In the genomic region with DNA sequence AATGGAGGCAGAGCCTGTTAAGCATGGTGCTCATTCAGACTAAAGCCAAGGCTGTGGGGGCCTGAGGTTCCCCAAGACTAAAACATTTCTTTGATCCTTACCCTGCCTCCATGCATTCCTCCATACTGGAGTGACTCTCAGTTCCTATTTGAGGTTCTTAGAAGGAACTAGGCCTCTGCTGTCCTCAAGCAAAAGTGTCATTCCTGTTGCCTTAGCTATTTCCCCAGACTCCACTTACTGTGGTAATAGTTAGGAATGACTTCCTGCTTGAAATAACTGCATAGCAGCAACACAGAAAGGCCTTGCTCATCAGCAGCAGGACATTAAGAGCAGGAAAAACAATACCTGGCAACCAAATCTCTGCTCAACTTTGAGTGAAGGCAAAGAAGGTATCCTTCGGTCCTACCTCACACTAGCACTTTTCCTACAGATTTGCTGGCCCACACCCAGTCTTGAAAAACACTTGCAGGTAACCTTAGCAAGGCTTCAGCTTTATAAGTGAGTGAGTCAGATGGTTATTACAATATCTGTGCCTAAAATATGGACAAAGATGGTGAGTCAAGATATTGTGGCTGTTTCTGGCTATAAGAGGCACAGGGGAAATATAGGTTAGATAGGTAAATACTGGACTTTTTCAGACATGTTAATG, we compare ENCODE assay signal across 10 cellular contexts. TPM values are rescaled to one million over a fixed set of nuclear protein-coding genes. Genes with fewer than 3 reads are reported as not detected.
DNase-seq lines count a peak whose midpoint lies in the region; ATAC-seq, FAIRE-seq and TF ChIP-seq lines count a peak whose summit lies in the region.
"Had no signal": no experiment of that assay in that cellular context is flagged by ENCODE, and none has a peak within 500 bp of the region (broad histone marks: within the 10 kb centered on the region; RNA-seq: fewer than 3 reads in every experiment).

No MANE protein-coding gene starts in this region.

- BruUV-seq in endothelial cell of umbilical vein (replicated peaks; lab: Mats Ljungman, UMichigan) (no TSS peak), OCI-LY7 (replicated peaks; lab: Mats Ljungman, UMichigan) (no TSS peak)

- H3K9me3 ChIP-seq in SJSA1 (replicated peaks) (no peaks in the 10 kb centered on the region), endothelial cell of umbilical vein (replicated peaks; ENCODE audit: control insufficient read depth, insufficient read depth, low read length) (no peaks in the 10 kb centered on the region), neutrophil (no peaks in the 10 kb centered on the region), OCI-LY7 (ENCODE audit: low read length) (no peaks in the 10 kb centered on the region)
- H3K9me3 ChIP-seq in CD8-positive, alpha-beta T cell (ENCODE audit: low read length), result no peaks in the 10 kb centered on the region

- H3K4me3 ChIP-seq in SJSA1 (no peak overlapping the region), endothelial cell of umbilical vein (replicated peaks in 1 of 3; ENCODE audit: insufficient read depth in 1 of 3, low read depth in 1 of 3, low read length in 3 of 3) (no peak overlapping the region), neutrophil (ENCODE audit: low read depth in 1 of 2, low read length in 1 of 2) (no peak overlapping the region), OCI-LY7 (ENCODE audit: low read depth, low read length, poor library complexity, severe bottlenecking) (no peak overlapping the region)
- no peak overlapping the region for H3K4me3 ChIP-seq in CD8-positive, alpha-beta T cell (ENCODE audit: low read depth, low read length)

- H3K4me2 ChIP-seq in endothelial cell of umbilical vein (ENCODE audit: insufficient read depth, low read length) (no peak overlapping the region), OCI-LY7 (ENCODE audit: low read length) (no peak overlapping the region)

- H3K27me3 ChIP-seq in SJSA1 (replicated peaks), result no peaks in the 10 kb centered on the region
- no peaks in the 10 kb centered on the region for H3K27me3 ChIP-seq in endothelial cell of umbilical vein (ENCODE audit: control insufficient read depth in 2 of 2, insufficient read depth in 2 of 2, low read length in 2 of 2)
- H3K27me3 ChIP-seq in neutrophil, result no peaks in the 10 kb centered on the region
- H3K27me3 ChIP-seq in CD8-positive, alpha-beta T cell (ENCODE audit: insufficient read depth, low read length), result no peaks in the 10 kb centered on the region

- H3K27ac Mint-ChIP-seq in CD8-positive, alpha-beta T cell, result no peak overlapping the region

- no peak for ATAC-seq in CD8-positive, alpha-beta T cell
- no peak for ATAC-seq in HG02798 (IDR thresholded peaks at IDR 0.05; ENCODE audit: poor library complexity, unreplicated experiment)

- H3K4me3 Mint-ChIP-seq in CD8-positive, alpha-beta T cell, result no peak overlapping the region

- H3K9me3 Mint-ChIP-seq in CD8-positive, alpha-beta T cell, result no peaks in the 10 kb centered on the region

- H3K9ac ChIP-seq in endothelial cell of umbilical vein (replicated peaks; ENCODE audit: extremely low read depth, insufficient read depth, low read length), result no peak overlapping the region

- DNase-seq in GM03348 (ENCODE audit: low spot score), result peak; percentile 58
- DNase-seq in SJSA1 (ENCODE audit: low read depth in 1 of 2, low spot score in 2 of 2), result no peak
- peak; percentile 24 for DNase-seq in endothelial cell of umbilical vein (ENCODE audit: low read depth, low spot score)
- DNase-seq in CD8-positive, alpha-beta T cell, result no peak
- DNase-seq in OCI-LY7 (ENCODE audit: low spot score), result no peak
- DNase-seq in putamen (ENCODE audit: low spot score), result no peak
- DNase-seq: activated naive CD4-positive, alpha-beta T cell; NCI-H1436 treated with DMSO at 0.1 percent for 48 hours had no signal

- no peaks in the 10 kb centered on the region for H3K9me1 ChIP-seq in endothelial cell of umbilical vein (replicated peaks; ENCODE audit: control insufficient read depth, extremely low read depth, insufficient read depth, low read length)

- H3K36me3 Mint-ChIP-seq in CD8-positive, alpha-beta T cell, result peaks cover 43% of the 10 kb centered on the region

- H3K27ac ChIP-seq in SJSA1, result peak overlapping the region; percentile 8; the same call in 1 of the 2 replicates
- no peak overlapping the region for H3K27ac ChIP-seq in endothelial cell of umbilical vein (ENCODE audit: insufficient read depth, low read depth, low read length)
- peak overlapping the region; percentile 13 for H3K27ac ChIP-seq in neutrophil
- H3K27ac ChIP-seq in CD8-positive, alpha-beta T cell (ENCODE audit: low read depth, low read length), result no peak overlapping the region
- H3K27ac ChIP-seq in OCI-LY7 (ENCODE audit: low read depth, low read length, poor library complexity, severe bottlenecking), result no peak overlapping the region

- FAIRE-seq in endothelial cell of umbilical vein (lab: Jason Lieb, UNC), result peak; percentile 50

- TF ChIP-seq POLR2A in endothelial cell of umbilical vein (IDR thresholded peaks at IDR 0.05; ENCODE audit: low read depth, low read length), result no peak

- no peaks in the 10 kb centered on the region for H3K27me3 Mint-ChIP-seq in CD8-positive, alpha-beta T cell (ENCODE audit: low read depth)

- CTCF ChIA-PET in endothelial cell of umbilical vein (lab: Charles Lee), result interaction anchor here (1.0 kb wide), 1 partner anchor 14 kb away, joined by 3 read pairs; no protein-coding TSS in a partner anchor
- CTCF ChIA-PET in CD8-positive, alpha-beta T cell (lab: Charles Lee), result no interaction called here
- CTCF ChIA-PET in OCI-LY7 (lab: Charles Lee; ENCODE audit: unreplicated experiment), result no interaction called here

- intact Hi-C loops in endothelial cell of umbilical vein (cut with micrococcal nuclease) (no loop called here), OCI-LY7 (cut with micrococcal nuclease; ENCODE audit: unreplicated experiment) (no loop called here)
- intact Hi-C loops in CD8-positive, alpha-beta T cell (cut with DNase I, micrococcal nuclease), result loop anchor here in 1 of 2 experiments (5.0 kb wide), 1 partner anchor 59 kb away; no protein-coding TSS in a partner anchor

- dilution Hi-C loops in endothelial cell of umbilical vein (cut with MboI; ENCODE audit: extremely low pct_ligation_motif_present, low sequenced_read_pairs), result no loop called here

- POLR2A ChIA-PET in endothelial cell of umbilical vein (lab: Charles Lee) (interaction anchor here (0.6 kb wide), 1 partner anchor 21 kb away, joined by 3 read pairs; no protein-coding TSS in a partner anchor), OCI-LY7 (lab: Charles Lee) (interaction anchor here (1.7 kb wide), 1 partner anchor 8 kb away, joined by 6 read pairs; no protein-coding TSS in a partner anchor)
- POLR2A ChIA-PET in CD8-positive, alpha-beta T cell (lab: Charles Lee), result no interaction called here

- H4K20me1 ChIP-seq in endothelial cell of umbilical vein (replicated peaks; ENCODE audit: control insufficient read depth, extremely low read depth, insufficient read depth, low read length) (no peaks in the 10 kb centered on the region), OCI-LY7 (ENCODE audit: insufficient read depth, low read length) (no peaks in the 10 kb centered on the region)

- peaks cover 88% of the 10 kb centered on the region for H3K36me3 ChIP-seq in SJSA1
- H3K36me3 ChIP-seq in endothelial cell of umbilical vein (ENCODE audit: control insufficient read depth in 2 of 2, extremely low read depth in 1 of 2, insufficient read depth in 2 of 2, low read length in 2 of 2), result peaks cover 3 to 19% of the 10 kb centered on the region in 2 experiments
- peaks cover 19% of the 10 kb centered on the region for H3K36me3 ChIP-seq in neutrophil
- no peaks in the 10 kb centered on the region for H3K36me3 ChIP-seq in CD8-positive, alpha-beta T cell (ENCODE audit: insufficient read depth, low read length)
- peaks cover 45% of the 10 kb centered on the region for H3K36me3 ChIP-seq in OCI-LY7 (ENCODE audit: insufficient read depth, low read length)

- H3K9me2 ChIP-seq in OCI-LY7 (ENCODE audit: insufficient read depth, low read length), result no peaks in the 10 kb centered on the region

- H2AFZ ChIP-seq in endothelial cell of umbilical vein (ENCODE audit: low read depth, low read length), result no peak overlapping the region
- H2AFZ ChIP-seq in OCI-LY7 (ENCODE audit: low read length), result no peak overlapping the region

- peaks cover 18% of the 10 kb centered on the region for H3K4me1 Mint-ChIP-seq in CD8-positive, alpha-beta T cell (ENCODE audit: low read depth)

- TF ChIP-seq CTCF in endothelial cell of umbilical vein (IDR thresholded peaks at IDR 0.05; ENCODE audit: extremely low read depth in 1 of 2, insufficient read depth in 1 of 2, low read depth in 1 of 2, low read length in 2 of 2) (no peak), neutrophil (IDR thresholded peaks at IDR 0.05) (no peak), OCI-LY7 (conservative IDR thresholded peaks at IDR 0.05; ENCODE audit: low read length) (no peak)
- no peak for TF ChIP-seq CTCF in CD8-positive, alpha-beta T cell (IDR thresholded peaks at IDR 0.05)

- H3K4me1 ChIP-seq in SJSA1 (replicated peaks) (0 out of 2 replicates have a peak, but pooled peaks cover 4% of the 10 kb centered on the region), endothelial cell of umbilical vein (ENCODE audit: control insufficient read depth, extremely low read depth, insufficient read depth, low read length) (peaks cover 9% of the 10 kb centered on the region), neutrophil (ENCODE audit: control insufficient read depth in 1 of 2, insufficient read depth in 1 of 2, low read depth in 1 of 2, low read length in 1 of 2) (peaks cover 21 to 25% of the 10 kb centered on the region in 2 experiments), OCI-LY7 (ENCODE audit: insufficient read depth, low read length, poor library complexity, severe bottlenecking) (peaks cover 5% of the 10 kb centered on the region)
- H3K4me1 ChIP-seq in CD8-positive, alpha-beta T cell (ENCODE audit: insufficient read depth, low read length), result peaks cover 9% of the 10 kb centered on the region

- H3K79me2 ChIP-seq in endothelial cell of umbilical vein (ENCODE audit: control insufficient read depth, insufficient read depth, low read length) (no peaks in the 10 kb centered on the region), OCI-LY7 (ENCODE audit: insufficient read depth, low read depth, low read length) (no peaks in the 10 kb centered on the region)

RNA-seq across cellular contexts. Expression of a gene that starts 14.8 kb away (rescaled TPM):
- total RNA-seq in SJSA1 (2014; rRNA removed; shearing (Covaris generic)), result 62.7 and 94.1 TPM in 2 replicates
- total RNA-seq in endothelial cell of umbilical vein (69.2 and 71.5 TPM in 2 replicates), OCI-LY7 (2022) (43.7 and 48.8 TPM in 2 replicates)
- polyA plus RNA-seq in endothelial cell of umbilical vein, result 91.1 and 105 TPM in 2 replicates
- polyA plus RNA-seq in endothelial cell of umbilical vein (2011; cell fraction: cytosol; rRNA removed), result 59.8 and 67.0 TPM in 2 replicates
- polyA plus RNA-seq in endothelial cell of umbilical vein (2011; cell fraction: nucleus; rRNA removed), result 69.0 and 77.6 TPM in 2 replicates
- 39.1 and 42.6 TPM in 2 replicates for polyA plus RNA-seq in endothelial cell of umbilical vein (2012)
- 72.8 and 83.3 TPM in 2 replicates for polyA minus RNA-seq in endothelial cell of umbilical vein
- polyA minus RNA-seq in endothelial cell of umbilical vein (2011; cell fraction: cytosol; rRNA and poly(A)+ RNA removed), result 23.8 TPM
- polyA minus RNA-seq in endothelial cell of umbilical vein (2011; cell fraction: nucleus; rRNA and poly(A)+ RNA removed), result 33.7 and 35.5 TPM in 2 replicates
- total RNA-seq in CD8-positive, alpha-beta T cell, result 10 to 100 TPM; 25.5 to 27.1 TPM
- 24.1 and 36.8 TPM in 2 replicates for total RNA-seq in OCI-LY7 (2014; rRNA removed; shearing (Covaris generic))

RNA-seq across cellular contexts. Expression of a gene that starts 14.9 kb away (rescaled TPM):
- total RNA-seq in SJSA1 (2014; rRNA removed; shearing (Covaris generic)), result 525 and 817 TPM in 2 replicates
- 253 and 266 TPM in 2 replicates for total RNA-seq in endothelial cell of umbilical vein
- 301 and 527 TPM in 2 replicates for polyA plus RNA-seq in endothelial cell of umbilical vein
- 534 and 807 TPM in 2 replicates for polyA plus RNA-seq in endothelial cell of umbilical vein (2011; cell fraction: cytosol; rRNA removed)
- 114 and 186 TPM in 2 replicates for polyA plus RNA-seq in endothelial cell of umbilical vein (2011; cell fraction: nucleus; rRNA removed)
- 469 and 481 TPM in 2 replicates for polyA plus RNA-seq in endothelial cell of umbilical vein (2012)
- 87.2 and 124 TPM in 2 replicates for polyA minus RNA-seq in endothelial cell of umbilical vein
- polyA minus RNA-seq in endothelial cell of umbilical vein (2011; cell fraction: cytosol; rRNA and poly(A)+ RNA removed), result 101 TPM
- 18.5 and 23.9 TPM in 2 replicates for polyA minus RNA-seq in endothelial cell of umbilical vein (2011; cell fraction: nucleus; rRNA and poly(A)+ RNA removed)
- total RNA-seq in CD8-positive, alpha-beta T cell, result 100 to 1,000 TPM; 100 to 118 TPM
- total RNA-seq in OCI-LY7 (2014; rRNA removed; shearing (Covaris generic)), result 693 and 1,106 TPM in 2 replicates
- total RNA-seq in OCI-LY7 (2022), result 450 and 489 TPM in 2 replicates

RNA-seq across cellular contexts. Expression of a gene that starts 41.0 kb away (rescaled TPM):
- total RNA-seq in SJSA1 (2014; rRNA removed; shearing (Covaris generic)), result 10.3 and 10.4 TPM in 2 replicates
- total RNA-seq in endothelial cell of umbilical vein, result 18.9 and 19.7 TPM in 2 replicates
- 10.1 and 10.5 TPM in 2 replicates for polyA plus RNA-seq in endothelial cell of umbilical vein
- polyA plus RNA-seq in endothelial cell of umbilical vein (2011; cell fraction: cytosol; rRNA removed), result 9.2 and 11.2 TPM in 2 replicates
- 37.7 and 44.9 TPM in 2 replicates for polyA plus RNA-seq in endothelial cell of umbilical vein (2011; cell fraction: nucleus; rRNA removed)
- 4.3 and 9.1 TPM in 2 replicates for polyA plus RNA-seq in endothelial cell of umbilical vein (2012)
- 10.8 and 12.5 TPM in 2 replicates for polyA minus RNA-seq in endothelial cell of umbilical vein
- polyA minus RNA-seq in endothelial cell of umbilical vein (2011; cell fraction: cytosol; rRNA and poly(A)+ RNA removed), result 17.1 TPM
- 6.5 and 17.4 TPM in 2 replicates for polyA minus RNA-seq in endothelial cell of umbilical vein (2011; cell fraction: nucleus; rRNA and poly(A)+ RNA removed)
- total RNA-seq in CD8-positive, alpha-beta T cell, result 1 to 10 TPM in 1 of 2 experiments, under 1 TPM in 1; 0.56 to 1.4 TPM
- total RNA-seq in OCI-LY7 (2014; rRNA removed; shearing (Covaris generic)), result 53.3 and 62.6 TPM in 2 replicates
- total RNA-seq in OCI-LY7 (2022), result 78.5 and 84.6 TPM in 2 replicates

RNA-seq across cellular contexts. Expression of a gene that starts 52.0 kb away (rescaled TPM):
- 14.0 and 14.9 TPM in 2 replicates for total RNA-seq in SJSA1 (2014; rRNA removed; shearing (Covaris generic))
- total RNA-seq in endothelial cell of umbilical vein (21.6 and 22.4 TPM in 2 replicates), OCI-LY7 (2022) (29.8 and 33.5 TPM in 2 replicates)
- polyA plus RNA-seq in endothelial cell of umbilical vein, result 18.6 and 23.4 TPM in 2 replicates
- 20.7 and 20.8 TPM in 2 replicates for polyA plus RNA-seq in endothelial cell of umbilical vein (2011; cell fraction: cytosol; rRNA removed)
- 25.0 and 31.0 TPM in 2 replicates for polyA plus RNA-seq in endothelial cell of umbilical vein (2011; cell fraction: nucleus; rRNA removed)
- 12.3 and 15.8 TPM in 2 replicates for polyA plus RNA-seq in endothelial cell of umbilical vein (2012)
- 70.7 and 96.9 TPM in 2 replicates for polyA minus RNA-seq in endothelial cell of umbilical vein
- polyA minus RNA-seq in endothelial cell of umbilical vein (2011; cell fraction: cytosol; rRNA and poly(A)+ RNA removed), result 37.4 TPM
- polyA minus RNA-seq in endothelial cell of umbilical vein (2011; cell fraction: nucleus; rRNA and poly(A)+ RNA removed), result 21.6 and 35.3 TPM in 2 replicates
- total RNA-seq in CD8-positive, alpha-beta T cell, result 10 to 100 TPM; 31.0 to 35.0 TPM
- total RNA-seq in OCI-LY7 (2014; rRNA removed; shearing (Covaris generic)), result 13.2 and 26.6 TPM in 2 replicates

Comparison
In these comparisons a context has a peak if more than half of its experiments do, and no peak if none do; other contexts are left out.
1. DNase-seq: peak in GM03348 (single experiment) and endothelial cell of umbilical vein (single experiment); none in SJSA1 (0 of 2), CD8-positive, alpha-beta T cell (0 of 7), OCI-LY7 (single experiment) and putamen (single experiment).
2. H3K27ac ChIP-seq: peak in SJSA1 (single experiment) and neutrophil (single experiment); none in endothelial cell of umbilical vein (single experiment), CD8-positive, alpha-beta T cell (single experiment) and OCI-LY7 (single experiment).